ENCODE assay signal across 8 cellular contexts in the genomic region with DNA sequence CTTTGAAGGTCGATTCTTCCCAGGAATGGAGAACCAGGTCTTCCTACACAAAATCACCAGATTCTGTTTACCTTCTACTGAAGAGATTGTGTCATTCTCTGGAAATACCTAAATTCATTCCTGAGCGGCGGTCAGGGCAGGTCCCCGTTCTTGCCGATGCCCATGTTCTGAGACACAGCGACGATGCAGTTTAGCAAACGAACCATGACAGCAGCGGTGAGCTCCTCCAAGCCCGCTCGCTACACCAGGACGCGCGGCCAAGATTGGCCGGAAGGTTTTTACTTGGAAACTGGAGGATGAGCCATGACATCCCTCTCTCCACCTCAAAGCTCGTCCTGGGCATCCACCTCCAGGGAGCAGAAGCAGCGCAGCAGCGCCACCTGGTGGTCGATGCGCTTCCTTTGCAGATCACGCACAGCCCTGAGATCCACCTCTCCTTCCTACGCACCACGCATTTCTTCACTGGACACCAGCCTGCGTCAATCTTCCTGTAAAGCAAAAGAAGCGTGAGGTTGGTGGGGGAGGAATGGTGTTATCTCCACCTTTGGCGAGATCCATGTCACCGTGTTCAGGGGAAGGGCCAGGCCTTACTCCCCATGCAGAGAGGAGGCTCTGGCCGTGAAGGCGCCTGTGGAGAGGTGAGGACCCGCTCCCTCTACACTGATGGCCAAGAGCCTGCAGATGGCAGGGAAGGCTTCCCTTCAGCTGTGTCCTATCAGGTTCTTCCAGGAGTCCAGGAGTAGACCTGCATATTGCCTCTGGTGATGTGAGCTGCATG. TPM values are rescaled to one million over a fixed set of nuclear protein-coding genes. Genes with fewer than 3 reads are reported as not detected.
A peak's percentile ranks its signal among the peaks of the same experiment; 100 is the strongest.
DNase-seq lines count a peak whose midpoint lies in the region; ATAC-seq and FAIRE-seq lines count a peak whose summit lies in the region.

No MANE protein-coding gene starts in this region.

- H3K9me3 Mint-ChIP-seq in effector memory CD8-positive, alpha-beta T cell, result no peaks in the 10 kb centered on the region

- ATAC-seq in HG03442 (IDR thresholded peaks at IDR 0.05; ENCODE audit: unreplicated experiment), result peak; percentile 68
- peak; percentile 98 for ATAC-seq in effector memory CD8-positive, alpha-beta T cell (replicated peaks)

- no peaks in the 10 kb centered on the region for H3K36me3 Mint-ChIP-seq in effector memory CD8-positive, alpha-beta T cell (ENCODE audit: insufficient read depth)

- peaks cover 7 to 37% of the 10 kb centered on the region in 2 donors for H3K27me3 Mint-ChIP-seq in effector memory CD8-positive, alpha-beta T cell

- peak overlapping the region; percentile 76 to 85 for H3K4me3 Mint-ChIP-seq in effector memory CD8-positive, alpha-beta T cell

- FAIRE-seq in GM18507 (lab: Jason Lieb, UNC), result peak; percentile 95

- DNase-seq in A172 (ENCODE audit: low spot score) (peak; percentile 81), GM18507 (ENCODE audit: extremely low spot score, insufficient read length, low read depth) (peak; percentile 52), NCI-H82 treated with DMSO at 0.1 percent for 48 hours (lab: John Stamatoyannopoulos, UW; ENCODE audit: unreplicated experiment) (peak; percentile 32), mesenteric fat pad (ENCODE audit: low spot score) (peak; percentile 94)
- peak; percentile 95 for DNase-seq in activated CD8-positive, alpha-beta memory T cell treated with anti-CD3 and anti-CD28 coated beads for 24 hours
- DNase-seq in effector memory CD8-positive, alpha-beta T cell, result peak; percentile 88
- DNase-seq in stimulated activated CD8-positive, alpha-beta memory T cell treated with anti-CD3 and anti-CD28 coated beads, Interleukin-15, amount 100 ng/mL, for 1 hour (ENCODE audit: low read depth), result peak; percentile 81

- peak overlapping the region in 1 of 2 donors; percentile 74 for H3K27ac Mint-ChIP-seq in effector memory CD8-positive, alpha-beta T cell

- H3K4me1 Mint-ChIP-seq in effector memory CD8-positive, alpha-beta T cell (ENCODE audit: low read depth in 2 of 2), result peaks cover 6 to 9% of the 10 kb centered on the region in 2 donors

RNA-seq across cellular contexts. Expression of a gene that starts 9.9 kb away (rescaled TPM):
- total RNA-seq in A172 (2014; rRNA removed; shearing (Covaris generic)), result 284 and 365 TPM in 2 replicates
- 914 TPM for total RNA-seq in mesenteric fat pad

RNA-seq across cellular contexts. Expression of a gene that starts 36.5 kb away (rescaled TPM):
- total RNA-seq in A172 (2014; rRNA removed; shearing (Covaris generic)), result 60.3 and 67.6 TPM in 2 replicates
- 9.9 TPM for total RNA-seq in mesenteric fat pad

Comparison
In these comparisons a context has a peak if more than half of its experiments do, and no peak if none do; other contexts are left out.
1. Peak in every context shown above with its lines: DNase-seq and ATAC-seq.
2. DNase-seq: peak in every context shown above with its lines; median percentile 95 in activated CD8-positive, alpha-beta memory T cell treated with anti-CD3 and anti-CD28 coated beads for 24 hours; 94 in mesenteric fat pad; 88 in effector memory CD8-positive, alpha-beta T cell; 81 in A172; 81 in stimulated activated CD8-positive, alpha-beta memory T cell treated with anti-CD3 and anti-CD28 coated beads, Interleukin-15, amount 100 ng/mL, for 1 hour; 52 in GM18507; 32 in NCI-H82 treated with DMSO at 0.1 percent for 48 hours.